In genomic region chr3:121355960-121356359, GRCh38 we compare ENCODE assay signal across 1 cellular context.
A peak's percentile ranks its signal among the peaks of the same experiment; 100 is the strongest.
DNase-seq lines count a peak whose midpoint lies in the region.
"Not testable (repeated sequence)": the region's sequence is repeated elsewhere in the genome, so short reads cannot be mapped to it uniquely, and the experiment has no call there.

No MANE protein-coding gene starts in this region.

- not testable (repeated sequence) for H3K4me3 ChIP-seq in Jurkat, Clone E6-1 (ENCODE audit: low read length)

- DNase-seq in Jurkat, Clone E6-1 (ENCODE audit: low read depth, low spot score) = peak; percentile 53
